ENCODE assay signal across 12 cellular contexts in the genomic region with DNA sequence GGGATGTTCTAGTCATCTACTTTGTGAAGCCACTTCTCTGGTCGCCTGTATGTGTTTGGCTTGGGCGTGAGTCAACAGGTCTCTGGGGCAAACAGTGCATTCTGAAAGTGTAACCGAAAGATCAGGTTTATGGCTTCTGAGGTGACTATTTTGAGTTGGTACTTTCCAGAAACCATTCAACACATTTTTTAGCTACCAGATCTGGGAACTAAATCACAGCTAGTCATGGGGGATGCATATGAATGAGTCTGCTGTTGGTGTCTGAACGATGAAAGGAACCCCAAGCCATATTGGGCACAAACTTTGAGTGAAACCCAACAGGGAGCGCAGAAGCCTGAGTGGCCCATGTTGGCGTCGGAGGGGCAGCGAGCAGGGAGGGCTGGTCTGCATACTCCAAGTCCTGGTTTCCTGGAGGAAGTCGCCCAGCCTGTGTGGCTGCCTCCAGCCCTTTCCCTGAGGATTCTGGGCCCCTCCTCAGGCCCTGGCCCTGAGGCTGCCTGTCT. TPM values are rescaled to one million over a fixed set of nuclear protein-coding genes. Genes with fewer than 3 reads are reported as not detected.
DNase-seq lines count a peak whose midpoint lies in the region; ATAC-seq and TF ChIP-seq lines count a peak whose summit lies in the region.
"Had no signal": no experiment of that assay in that cellular context is flagged by ENCODE, and none has a peak within 500 bp of the region (broad histone marks: within the 10 kb centered on the region; RNA-seq: fewer than 3 reads in every experiment).

No MANE protein-coding gene starts in this region.

- CTCF ChIA-PET in activated CD4-positive, alpha-beta T cell treated with anti-CD3 and anti-CD28 coated beads for 36 hours (lab: Charles Lee): no interaction called here

- H3K27ac Mint-ChIP-seq in activated CD4-positive, alpha-beta T cell treated with anti-CD3 and anti-CD28 coated beads for 36 hours: no peak overlapping the region
- H3K27ac Mint-ChIP-seq in memory B cell (peak overlapping the region; percentile 90), immature natural killer cell (no peak overlapping the region)

- no peaks in the 10 kb centered on the region for H3K9me3 Mint-ChIP-seq in activated CD4-positive, alpha-beta T cell treated with anti-CD3 and anti-CD28 coated beads for 36 hours (ENCODE audit: low read depth)
- H3K9me3 Mint-ChIP-seq in memory B cell (no peaks in the 10 kb centered on the region), immature natural killer cell (peaks cover 0 to 1% (median 0%) of the 10 kb centered on the region in 6 donors)
- H3K9me3 Mint-ChIP-seq: naive thymus-derived CD4-positive, alpha-beta T cell had no signal

- no peak overlapping the region for H3K4me3 ChIP-seq in foreskin fibroblast (ENCODE audit: low read depth in 1 of 2, low read length in 2 of 2)
- H3K4me3 ChIP-seq: heart right ventricle had no signal

- peak; percentile 91 for ATAC-seq in activated CD4-positive, alpha-beta T cell treated with anti-CD3 and anti-CD28 coated beads for 36 hours
- ATAC-seq in GM19467 (IDR thresholded peaks at IDR 0.05; ENCODE audit: unreplicated experiment) (peak; percentile 89), HG03060 (IDR thresholded peaks at IDR 0.05; ENCODE audit: low read depth, unreplicated experiment) (peak; percentile 75), memory B cell (ENCODE audit: low read depth) (peak; percentile 82)
- ATAC-seq: heart right ventricle; naive thymus-derived CD4-positive, alpha-beta T cell had no signal

- intact Hi-C loops in activated CD4-positive, alpha-beta T cell treated with anti-CD3 and anti-CD28 coated beads for 36 hours (cut with DNase I, micrococcal nuclease): no loop called here

- peaks cover 4% of the 10 kb centered on the region for H3K27me3 Mint-ChIP-seq in activated CD4-positive, alpha-beta T cell treated with anti-CD3 and anti-CD28 coated beads for 36 hours
- H3K27me3 Mint-ChIP-seq in memory B cell: peaks cover 2% of the 10 kb centered on the region
- H3K27me3 Mint-ChIP-seq in immature natural killer cell (ENCODE audit: low read depth in 3 of 3): peaks cover 0 to 7% (median 0%) of the 10 kb centered on the region in 3 donors

- POLR2A ChIA-PET in activated CD4-positive, alpha-beta T cell treated with anti-CD3 and anti-CD28 coated beads for 36 hours (lab: Charles Lee): no interaction called here

- H3K4me3 Mint-ChIP-seq in activated CD4-positive, alpha-beta T cell treated with anti-CD3 and anti-CD28 coated beads for 36 hours: no peak overlapping the region
- H3K4me3 Mint-ChIP-seq in memory B cell (peak overlapping the region; percentile 74), immature natural killer cell (no peak overlapping the region)

- H3K4me1 Mint-ChIP-seq in activated CD4-positive, alpha-beta T cell treated with anti-CD3 and anti-CD28 coated beads for 36 hours: peaks cover 24% of the 10 kb centered on the region
- H3K4me1 Mint-ChIP-seq in memory B cell (peaks cover 35% of the 10 kb centered on the region), immature natural killer cell (no peaks in the 10 kb centered on the region)

- no peak for TF ChIP-seq CTCF in foreskin fibroblast (IDR thresholded peaks at IDR 0.05; ENCODE audit: low read depth, low read length)

- DNase-seq in activated CD4-positive, alpha-beta T cell treated with anti-CD3 and anti-CD28 coated beads for 36 hours: peak; percentile 44
- no peak for DNase-seq in activated CD4-positive, alpha-beta T cell treated with anti-CD3 and anti-CD28 coated beads for 4 hours
- DNase-seq in memory B cell (ENCODE audit: low spot score in 2 of 2) (peak in 1 of 2 donors; percentile 20), foreskin fibroblast (no peak), immature natural killer cell (no peak), DMS 273 (lab: John Stamatoyannopoulos, UW; ENCODE audit: unreplicated experiment) (no peak)
- DNase-seq: 8988T; heart right ventricle; naive thymus-derived CD4-positive, alpha-beta T cell; stimulated activated CD4-positive, alpha-beta T cell treated with anti-CD3 and anti-CD28 coated beads, Interleukin-4, amount 100 ng/mL, for 4 hours had no signal

- H3K36me3 Mint-ChIP-seq in activated CD4-positive, alpha-beta T cell treated with anti-CD3 and anti-CD28 coated beads for 36 hours (ENCODE audit: low read depth): no peaks in the 10 kb centered on the region
- H3K36me3 Mint-ChIP-seq in memory B cell (no peaks in the 10 kb centered on the region), immature natural killer cell (no peaks in the 10 kb centered on the region)
- H3K36me3 Mint-ChIP-seq: naive thymus-derived CD4-positive, alpha-beta T cell had no signal

RNA-seq across cellular contexts. Expression of a gene that starts 35.3 kb away (rescaled TPM):
- not detected for total RNA-seq in activated CD4-positive, alpha-beta T cell treated with anti-CD3 and anti-CD28 coated beads for 36 hours
- polyA plus RNA-seq in immature natural killer cell: not detected
- polyA plus RNA-seq: naive thymus-derived CD4-positive, alpha-beta T cell had no signal
